In the genomic region with DNA sequence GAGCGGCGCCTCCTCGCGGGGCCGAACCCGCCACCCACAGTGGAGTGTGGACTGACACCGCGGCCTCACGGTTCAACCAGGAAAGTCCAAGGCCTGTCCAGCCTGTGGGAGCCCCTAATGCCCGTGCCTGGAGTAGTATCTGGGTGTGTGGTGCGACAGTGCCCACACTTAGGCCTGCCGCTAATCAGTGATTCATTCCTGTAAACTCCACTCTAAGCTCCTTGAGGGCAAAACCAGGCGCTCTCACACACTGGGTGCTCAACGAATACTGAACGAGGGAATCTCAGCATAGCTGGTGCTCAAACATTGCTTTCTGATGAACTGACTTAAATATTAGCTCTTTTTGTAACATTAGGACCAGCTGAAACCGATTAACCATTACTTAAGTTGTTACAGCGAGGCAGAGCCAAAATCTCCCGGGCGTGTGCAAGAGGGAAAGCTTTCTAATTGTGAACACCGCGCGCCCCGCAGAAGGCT, we compare ENCODE assay signal across 1 cellular context.
TF ChIP-seq lines count a peak whose summit lies in the region.

No MANE protein-coding gene starts in this region.

TF ChIP-seq in IMR-90, 13 proteins besides CTCF, POLR2A, EP300 and RAD21 (continued from another document):
- TF ChIP-seq, protein P1, sequence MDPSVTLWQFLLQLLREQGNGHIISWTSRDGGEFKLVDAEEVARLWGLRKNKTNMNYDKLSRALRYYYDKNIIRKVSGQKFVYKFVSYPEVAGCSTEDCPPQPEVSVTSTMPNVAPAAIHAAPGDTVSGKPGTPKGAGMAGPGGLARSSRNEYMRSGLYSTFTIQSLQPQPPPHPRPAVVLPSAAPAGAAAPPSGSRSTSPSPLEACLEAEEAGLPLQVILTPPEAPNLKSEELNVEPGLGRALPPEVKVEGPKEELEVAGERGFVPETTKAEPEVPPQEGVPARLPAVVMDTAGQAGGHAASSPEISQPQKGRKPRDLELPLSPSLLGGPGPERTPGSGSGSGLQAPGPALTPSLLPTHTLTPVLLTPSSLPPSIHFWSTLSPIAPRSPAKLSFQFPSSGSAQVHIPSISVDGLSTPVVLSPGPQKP (IDR thresholded peaks at IDR 0.05; ENCODE audit: borderline replicate concordance, low read depth, low read length), result no peak
- TF ChIP-seq NFE2L2 (IDR thresholded peaks at IDR 0.05; ENCODE audit: low read depth, low read length) (no peak), CHD1 (IDR thresholded peaks at IDR 0.05; ENCODE audit: low read depth, low read length) (no peak)
